Comparison of ENCODE assay signal across 8 cellular contexts in genomic region chr12:53677612-53678133, GRCh38. TPM values are rescaled to one million over a fixed set of nuclear protein-coding genes. Genes with fewer than 3 reads are reported as not detected.
DNase-seq lines count a peak whose midpoint lies in the region; ATAC-seq and TF ChIP-seq lines count a peak whose summit lies in the region.

No MANE protein-coding gene starts in this region.

- peaks cover 20% of the 10 kb centered on the region for H3K4me1 ChIP-seq in mammary epithelial cell (ENCODE audit: insufficient read depth, low read length)
- peaks cover 11% of the 10 kb centered on the region for H3K4me1 ChIP-seq in mesodermal cell (ENCODE audit: control insufficient read depth, insufficient read depth, low read length, poor library complexity, severe bottlenecking)
- H3K4me1 ChIP-seq in thoracic aorta (ENCODE audit: control insufficient read depth in 1 of 2, low read depth in 2 of 2), result peaks cover 10 to 41% of the 10 kb centered on the region in 2 donors

- H2AFZ ChIP-seq in mammary epithelial cell (ENCODE audit: low read depth, low read length), result peak overlapping the region; percentile 98

- DNase-seq in activated CD8-positive, alpha-beta memory T cell treated with anti-CD3 and anti-CD28 coated beads, Interleukin-2, amount 50 U/mL, for 48 hours, result peak; percentile 49
- DNase-seq in activated CD8-positive, alpha-beta memory T cell treated with anti-CD3 and anti-CD28 coated beads, Interleukin-2, amount 50 U/mL, for 4 hours, result no peak
- DNase-seq in mammary epithelial cell (no peak), thoracic aorta (ENCODE audit: low spot score) (no peak), NOMO-1 (lab: John Stamatoyannopoulos, UW; ENCODE audit: unreplicated experiment in 2 of 2) (no peak), NAMALWA (ENCODE audit: low spot score) (no peak)

- in situ Hi-C loops in mammary epithelial cell (cut with MboI; ENCODE audit: low sequenced_read_pairs in 2 of 2), result loop anchor here (5.0 to 10.0 kb wide), 2 partner anchors 53 to 135 kb away; partner anchors contain the start of gene ATF7 (in 1 of the 2)

- H3K36me3 ChIP-seq in mammary epithelial cell (ENCODE audit: insufficient read depth, low read length) (no peaks in the 10 kb centered on the region), mesodermal cell (ENCODE audit: control insufficient read depth, insufficient read depth, low read length) (peaks cover 20% of the 10 kb centered on the region), thoracic aorta (peaks cover 4% of the 10 kb centered on the region)

- TF ChIP-seq CTCF in mammary epithelial cell (conservative IDR thresholded peaks at IDR 0.05 in 1 of 2, IDR thresholded peaks at IDR 0.05 in 1 of 2; ENCODE audit: extremely low read depth in 1 of 2, insufficient read depth in 1 of 2, low read depth in 1 of 2, low read length in 2 of 2) (no peak), thoracic aorta (IDR thresholded peaks at IDR 0.05) (no peak)

- H3K79me2 ChIP-seq in mammary epithelial cell (ENCODE audit: insufficient read depth, low read length), result peaks cover 19% of the 10 kb centered on the region

- WGBS in mammary epithelial cell (ENCODE audit: low coverage, missing lambda C conversion rate), result 96% methylated on average over 8 of the region's 9 CpGs
- WGBS in mesodermal cell (ENCODE audit: insufficient coverage in 2 of 2), 2 experiments, result 43 to 49% methylated on average over 7 to 8 of the region's 9 CpGs

- dilution Hi-C loops in mammary epithelial cell (cut with HindIII; ENCODE audit: low sequenced_read_pairs), result loop anchor here (5.0 kb wide), 1 partner anchor 50 kb away; the partner anchor contains the start of gene CALCOCO1

- no peak overlapping the region for H3K4me2 ChIP-seq in mammary epithelial cell (ENCODE audit: insufficient read depth, low read depth, low read length)

- intact Hi-C loops in mammary epithelial cell (cut with micrococcal nuclease), result loop anchor here (10.0 kb wide), 1 partner anchor 353 kb away; the partner anchor contains the start of gene AAAS

- no peaks in the 10 kb centered on the region for H4K20me1 ChIP-seq in mammary epithelial cell (ENCODE audit: insufficient read depth, low read length)

- no peaks in the 10 kb centered on the region for H3K9me3 ChIP-seq in mammary epithelial cell (replicated peaks; ENCODE audit: insufficient read depth, low read length)
- H3K9me3 ChIP-seq in mesodermal cell (ENCODE audit: control insufficient read depth, low read length), result no peaks in the 10 kb centered on the region
- H3K9me3 ChIP-seq in thoracic aorta, result no peaks in the 10 kb centered on the region

- H3K4me3 ChIP-seq in mammary epithelial cell (replicated peaks in 1 of 3; ENCODE audit: insufficient read depth in 1 of 3, low read depth in 2 of 3, low read length in 3 of 3) (no peak overlapping the region), mesodermal cell (ENCODE audit: extremely low read depth, insufficient read depth, low read length, poor library complexity, severe bottlenecking) (peak overlapping the region; percentile 82), thoracic aorta (peak overlapping the region; percentile 84)

- no peak overlapping the region for H3K9ac ChIP-seq in mammary epithelial cell (ENCODE audit: insufficient read depth, low read length)

- no peak overlapping the region for H3K27ac ChIP-seq in mammary epithelial cell (ENCODE audit: insufficient read depth, low read depth, low read length)
- H3K27ac ChIP-seq in mesodermal cell (ENCODE audit: low read depth, low read length, severe bottlenecking), result peak overlapping the region; percentile 93
- peak overlapping the region; percentile 94 to 95 for H3K27ac ChIP-seq in thoracic aorta

- ATAC-seq in thoracic aorta (ENCODE audit: insufficient number of reproducible peaks, low FRiP score, low read depth) (no peak), HG03457 (IDR thresholded peaks at IDR 0.05; ENCODE audit: unreplicated experiment) (no peak)

- H3K27me3 ChIP-seq in mammary epithelial cell (ENCODE audit: insufficient read depth, low read length), result no peaks in the 10 kb centered on the region
- H3K27me3 ChIP-seq in thoracic aorta (replicated peaks; ENCODE audit: insufficient read depth), result no peaks in the 10 kb centered on the region

- BruUV-seq in mammary epithelial cell (replicated peaks; lab: Mats Ljungman, UMichigan), result no TSS peak

- CTCF ChIA-PET in mammary epithelial cell (lab: Charles Lee; ENCODE audit: low non-redundant PET), result no interaction called here

RNA-seq across cellular contexts. Expression of gene ATP5MC2, which starts 1.8 kb away (rescaled TPM):
- total RNA-seq in mammary epithelial cell (100 to 1,000 TPM in 1 of 2 donors, 10 to 100 TPM in 1; 47.2 to 140 TPM), thoracic aorta (100 to 1,000 TPM; 168 to 175 TPM)
- polyA plus RNA-seq in mammary epithelial cell, result 253 TPM
- 356 TPM for polyA minus RNA-seq in mammary epithelial cell
- polyA plus RNA-seq in mesodermal cell (2013, experiment 1 of 2), result 503 TPM
- 412 TPM for polyA plus RNA-seq in mesodermal cell (2013, experiment 2 of 2)

RNA-seq across cellular contexts. Expression of gene CALCOCO1, which starts 49.6 kb away (rescaled TPM):
- total RNA-seq in mammary epithelial cell, result 100 to 1,000 TPM in 1 of 2 donors, 10 to 100 TPM in 1; 61.1 to 127 TPM
- 48.3 TPM for polyA plus RNA-seq in mammary epithelial cell
- polyA minus RNA-seq in mammary epithelial cell, result 8.5 TPM
- polyA plus RNA-seq in mesodermal cell (2013, experiment 1 of 2), result 98.6 TPM
- 82.9 TPM for polyA plus RNA-seq in mesodermal cell (2013, experiment 2 of 2)
- total RNA-seq in thoracic aorta, result 100 to 1,000 TPM; 272 to 336 TPM

RNA-seq across cellular contexts. Expression of gene ATF7, which starts 51.5 kb away (rescaled TPM):
- 10 to 100 TPM; 11.2 to 26.5 TPM for total RNA-seq in mammary epithelial cell
- polyA plus RNA-seq in mammary epithelial cell, result 16.4 TPM
- polyA minus RNA-seq in mammary epithelial cell, result 68.1 TPM
- 25.1 TPM for polyA plus RNA-seq in mesodermal cell (2013, experiment 1 of 2)
- 22.2 TPM for polyA plus RNA-seq in mesodermal cell (2013, experiment 2 of 2)
- total RNA-seq in thoracic aorta, result 10 to 100 TPM; 24.4 to 82.1 TPM

Comparison
In these comparisons a context has a peak if more than half of its experiments do, and no peak if none do; other contexts are left out.
1. H3K4me3 ChIP-seq: peak in mesodermal cell (single experiment) and thoracic aorta (single experiment); none in mammary epithelial cell (0 of 3).